ENCODE assay signal across 7 cellular contexts in genomic region chr2:55231546-55232083, GRCh38. TPM values are rescaled to one million over a fixed set of nuclear protein-coding genes. Genes with fewer than 3 reads are reported as not detected.
DNase-seq lines count a peak whose midpoint lies in the region; ATAC-seq, FAIRE-seq and TF ChIP-seq lines count a peak whose summit lies in the region.

No MANE protein-coding gene starts in this region.

- peak overlapping the region; percentile 86 for H3K4me3 ChIP-seq in GM12865 (ENCODE audit: low read depth, low read length)
- H3K4me3 ChIP-seq in K562, result peak overlapping the region; percentile 79
- H3K4me3 ChIP-seq in thoracic aorta, result peak overlapping the region; percentile 99

- no peak for TF ChIP-seq CTCF in GM12865 (IDR thresholded peaks at IDR 0.05; ENCODE audit: insufficient read depth, low read depth, low read length, missing control alignments)
- no peak for TF ChIP-seq CTCF in K562 (IDR thresholded peaks at IDR 0.05 in 2 of 3, conservative IDR thresholded peaks at IDR 0.05 in 1 of 3; ENCODE audit: insufficient read depth in 2 of 3, low read depth in 1 of 3, low read length in 3 of 3)
- TF ChIP-seq CTCF in thoracic aorta (IDR thresholded peaks at IDR 0.05), result no peak

- H3K36me3 ChIP-seq in K562 (ENCODE audit: control insufficient read depth, insufficient read depth, low read length) (peaks cover 39% of the 10 kb centered on the region), thoracic aorta (peaks cover 23% of the 10 kb centered on the region)

- H3K27me3 ChIP-seq in K562 (ENCODE audit: control insufficient read depth in 2 of 2, insufficient read depth in 2 of 2, low read length in 2 of 2), result no peaks in the 10 kb centered on the region
- H3K27me3 ChIP-seq in thoracic aorta (replicated peaks; ENCODE audit: insufficient read depth), result no peaks in the 10 kb centered on the region

- peak overlapping the region; percentile 99 for H3K27ac ChIP-seq in K562 (ENCODE audit: extremely low read depth, low read depth, low read length)
- peak overlapping the region; percentile 93 to 97 for H3K27ac ChIP-seq in thoracic aorta

- ATAC-seq in K562, result peak; percentile 10
- ATAC-seq in left lobe of liver, result peak; percentile 36
- no peak for ATAC-seq in thoracic aorta (ENCODE audit: insufficient number of reproducible peaks, low FRiP score, low read depth)

- intact Hi-C loops in K562 (cut with micrococcal nuclease), result loop anchor here (2.0 to 5.0 kb wide), 3 partner anchors 179 to 385 kb away; partner anchors contain the start of genes CCDC88A, PPP4R3B and RTN4

- POLR2A ChIA-PET in K562 (lab: Yijun Ruan, JAX), result interaction anchor here (0.6 kb wide), 1 partner anchor 35 kb away, joined by 4 read pairs; no protein-coding TSS in a partner anchor

- CTCF ChIA-PET in K562 (lab: Yijun Ruan, JAX; ENCODE audit: low intra/inter-chr PET ratio), result no interaction called here

- no peak for TF ChIP-seq EP300 in K562 (IDR thresholded peaks at IDR 0.05; ENCODE audit: low read length)

- no peaks in the 10 kb centered on the region for H3K9me1 ChIP-seq in K562 (ENCODE audit: control insufficient read depth, insufficient read depth, low read length)

- H3K9me3 ChIP-seq in K562 (replicated peaks; ENCODE audit: control insufficient read depth, insufficient read depth, low read depth, low read length) (no peaks in the 10 kb centered on the region), thoracic aorta (no peaks in the 10 kb centered on the region)

- no peak for TF ChIP-seq RAD21 in K562 (CRISPR knock-in tag; conservative IDR thresholded peaks at IDR 0.05 in 1 of 2, IDR thresholded peaks at IDR 0.05 in 1 of 2)

- H3K4me1 ChIP-seq in K562 (replicated peaks in 1 of 2; ENCODE audit: control insufficient read depth in 2 of 2, insufficient read depth in 2 of 2, low read length in 2 of 2) (peaks cover 21 to 37% of the 10 kb centered on the region in 2 experiments), thoracic aorta (ENCODE audit: control insufficient read depth in 1 of 2, low read depth in 2 of 2) (peaks cover 16 to 27% of the 10 kb centered on the region in 2 donors)

- peak overlapping the region; percentile 96 for H3K4me2 ChIP-seq in K562 (ENCODE audit: insufficient read depth, low read length)

- no peak for TF ChIP-seq POLR2A in K562 (conservative IDR thresholded peaks at IDR 0.05)

- peak overlapping the region; percentile 100 for H2AFZ ChIP-seq in K562 (ENCODE audit: low read depth, low read length)

- 1% methylated on average over 12 of the region's 13 CpGs for WGBS in K562 (ENCODE audit: insufficient coverage, low coverage, missing lambda C conversion rate)

- in situ Hi-C loops in K562 (cut with MboI), result no loop called here

- peak; percentile 27 for DNase-seq in GM12865 (ENCODE audit: low read depth)
- DNase-seq in Kasumi-1 (lab: John Stamatoyannopoulos, UW), result peak; percentile 73 to 75
- DNase-seq in K562 (ENCODE audit: extremely low read depth in 1 of 4, low spot score in 3 of 4), result peak in 3 of 4 experiments; percentile 20 to 46 (median 46)
- DNase-seq in left lobe of liver (ENCODE audit: low spot score), result no peak
- DNase-seq in thoracic aorta (ENCODE audit: low spot score), result no peak
- no peak for DNase-seq in islet precursor cell
- no peak for DNase-seq in retina

- peaks cover 77% of the 10 kb centered on the region for H3K79me2 ChIP-seq in K562 (ENCODE audit: control insufficient read depth, insufficient read depth, low read length)

- no peak for FAIRE-seq in K562 (lab: Jason Lieb, UNC)

- no peaks in the 10 kb centered on the region; the same call in 1 of the 2 replicates for H4K20me1 ChIP-seq in K562 (replicated peaks; ENCODE audit: control insufficient read depth, insufficient read depth, low read length)

- BruUV-seq in K562 (replicated peaks; lab: Mats Ljungman, UMichigan), result TSS peak; percentile 69

- H3K9ac ChIP-seq in K562 (ENCODE audit: insufficient read depth in 1 of 2, low read depth in 2 of 2, low read length in 2 of 2), result peak overlapping the region; percentile 99 to 100; a peak in 3 of 4 replicates

TF ChIP-seq in K562, 482 proteins besides CTCF, POLR2A, EP300 and RAD21 (continues in another document):
- TF ChIP-seq ZBTB1 (CRISPR knock-in tag; IDR thresholded peaks at IDR 0.05; ENCODE audit: borderline replicate concordance, low read depth), result peak; percentile 50; the same call in 1 of the 2 replicates
- TF ChIP-seq E2F3 (CRISPR knock-in tag; IDR thresholded peaks at IDR 0.05), result no peak
- TF ChIP-seq, protein P1, sequence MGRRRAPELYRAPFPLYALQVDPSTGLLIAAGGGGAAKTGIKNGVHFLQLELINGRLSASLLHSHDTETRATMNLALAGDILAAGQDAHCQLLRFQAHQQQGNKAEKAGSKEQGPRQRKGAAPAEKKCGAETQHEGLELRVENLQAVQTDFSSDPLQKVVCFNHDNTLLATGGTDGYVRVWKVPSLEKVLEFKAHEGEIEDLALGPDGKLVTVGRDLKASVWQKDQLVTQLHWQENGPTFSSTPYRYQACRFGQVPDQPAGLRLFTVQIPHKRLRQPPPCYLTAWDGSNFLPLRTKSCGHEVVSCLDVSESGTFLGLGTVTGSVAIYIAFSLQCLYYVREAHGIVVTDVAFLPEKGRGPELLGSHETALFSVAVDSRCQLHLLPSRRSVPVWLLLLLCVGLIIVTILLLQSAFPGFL (CRISPR knock-in tag; IDR thresholded peaks at IDR 0.05), result 0 out of 2 replicates have a peak, but pooled peaks have one; percentile 47

RNA-seq across cellular contexts. Expression of gene CLHC1, which starts 0.5 kb away (rescaled TPM):
- 28.4 and 58.9 TPM in 2 replicates for total RNA-seq in K562 (2011; cell fraction: chromatin; rRNA removed; ENCODE audit: low replicate concordance)
- total RNA-seq in K562 (2011; cell fraction: nucleolus; rRNA removed), result 14.8 and 18.8 TPM in 2 replicates
- total RNA-seq in K562 (2011; cell fraction: nucleoplasm; rRNA removed), result 26.7 and 42.7 TPM in 2 replicates
- total RNA-seq in K562 (2014; rRNA removed), result 6.5 and 8.5 TPM in 2 replicates
- total RNA-seq in K562 (2014; rRNA removed; fragmentation: Illumina TruSeq; extraction: Trizol), result 14.3 and 14.5 TPM in 2 replicates
- total RNA-seq in K562 (2015; rRNA removed; fragmentation: Illumina TruSeq; extraction: Trizol), result 9.0 and 11.0 TPM in 2 replicates
- total RNA-seq in K562 (2021), result 6.1 and 8.6 TPM in 2 replicates
- 11.7 and 13.3 TPM in 2 replicates for polyA plus RNA-seq in K562 (2011; rRNA removed)
- 0.79 and 3.4 TPM in 2 replicates for polyA plus RNA-seq in K562 (2011; cell fraction: cytosol; rRNA removed)
- polyA plus RNA-seq in K562 (2011; cell fraction: nucleus; rRNA removed), result 15.8 and 17.1 TPM in 2 replicates
- 5.0 and 10.8 TPM in 2 replicates for polyA plus RNA-seq in K562 (2012)
- polyA plus RNA-seq in K562 (2014; fragmentation: Illumina TruSeq; extraction: Trizol), result 5.1 and 5.9 TPM in 2 replicates
- polyA plus RNA-seq in K562 (2014; fragmentation: Nextera tagmentation; extraction: Ambion mirVana), result 1 to 10 TPM; 3.7 to 4.6 TPM
- polyA plus RNA-seq in K562 (2014; rRNA removed), result 10.4 and 12.9 TPM in 2 replicates
- 13.6 and 19.5 TPM in 2 replicates for polyA minus RNA-seq in K562 (2011; rRNA and poly(A)+ RNA removed)
- polyA minus RNA-seq in K562 (2011; cell fraction: cytosol; rRNA and poly(A)+ RNA removed), result 3.7 and 5.2 TPM in 2 replicates
- polyA minus RNA-seq in K562 (2011; cell fraction: nucleus; rRNA and poly(A)+ RNA removed), result 16.2 and 28.9 TPM in 2 replicates
- 3.5 TPM for total RNA-seq in left lobe of liver
- 1 to 10 TPM in 1 of 2 donors, under 1 TPM in 1; 0.28 to 8.4 TPM for total RNA-seq in thoracic aorta

RNA-seq across cellular contexts. Expression of gene RPS27A, which starts 0.9 kb away (rescaled TPM):
- total RNA-seq in K562 (2011; cell fraction: chromatin; rRNA removed; ENCODE audit: low replicate concordance), result 331 and 344 TPM in 2 replicates
- 339 and 368 TPM in 2 replicates for total RNA-seq in K562 (2011; cell fraction: nucleolus; rRNA removed)
- 601 and 1,012 TPM in 2 replicates for total RNA-seq in K562 (2011; cell fraction: nucleoplasm; rRNA removed)
- 1,654 and 1,685 TPM in 2 replicates for total RNA-seq in K562 (2014; rRNA removed)
- total RNA-seq in K562 (2014; rRNA removed; fragmentation: Illumina TruSeq; extraction: Trizol), result 3,037 and 3,271 TPM in 2 replicates
- 2,063 and 2,242 TPM in 2 replicates for total RNA-seq in K562 (2015; rRNA removed; fragmentation: Illumina TruSeq; extraction: Trizol)
- total RNA-seq in K562 (2021), result 1,392 and 1,538 TPM in 2 replicates
- 3,088 and 3,282 TPM in 2 replicates for polyA plus RNA-seq in K562 (2011; rRNA removed)
- polyA plus RNA-seq in K562 (2011; cell fraction: cytosol; rRNA removed), result 748 and 1,744 TPM in 2 replicates
- 371 and 883 TPM in 2 replicates for polyA plus RNA-seq in K562 (2011; cell fraction: nucleus; rRNA removed)
- 2,166 and 2,345 TPM in 2 replicates for polyA plus RNA-seq in K562 (2012)
- 1,383 and 1,726 TPM in 2 replicates for polyA plus RNA-seq in K562 (2014; fragmentation: Illumina TruSeq; extraction: Trizol)
- 1,000 to 10,000 TPM; 2,423 to 2,945 TPM for polyA plus RNA-seq in K562 (2014; fragmentation: Nextera tagmentation; extraction: Ambion mirVana)
- 2,195 and 2,258 TPM in 2 replicates for polyA plus RNA-seq in K562 (2014; rRNA removed)
- 1,049 and 1,123 TPM in 2 replicates for polyA minus RNA-seq in K562 (2011; rRNA and poly(A)+ RNA removed)
- 396 and 500 TPM in 2 replicates for polyA minus RNA-seq in K562 (2011; cell fraction: cytosol; rRNA and poly(A)+ RNA removed)
- 165 and 328 TPM in 2 replicates for polyA minus RNA-seq in K562 (2011; cell fraction: nucleus; rRNA and poly(A)+ RNA removed)
- 239 TPM for total RNA-seq in left lobe of liver
- total RNA-seq in thoracic aorta, result 100 to 1,000 TPM; 786 to 831 TPM

RNA-seq across cellular contexts. Expression of gene MTIF2, which starts 37.4 kb away (rescaled TPM):
- total RNA-seq in K562 (2011; cell fraction: chromatin; rRNA removed; ENCODE audit: low replicate concordance), result 77.7 and 94.9 TPM in 2 replicates
- total RNA-seq in K562 (2011; cell fraction: nucleolus; rRNA removed), result 52.8 and 62.7 TPM in 2 replicates
- 67.3 and 69.7 TPM in 2 replicates for total RNA-seq in K562 (2011; cell fraction: nucleoplasm; rRNA removed)
- total RNA-seq in K562 (2014; rRNA removed) (85.1 and 105 TPM in 2 replicates), K562 (2014; rRNA removed; fragmentation: Illumina TruSeq; extraction: Trizol) (141 and 163 TPM in 2 replicates), K562 (2015; rRNA removed; fragmentation: Illumina TruSeq; extraction: Trizol) (133 and 143 TPM in 2 replicates), K562 (2021) (81.1 and 84.5 TPM in 2 replicates), left lobe of liver (21.4 TPM), thoracic aorta (10 to 100 TPM in 1 of 2 donors, 1 to 10 TPM in 1; 8.1 to 24.3 TPM)
- polyA plus RNA-seq in K562 (2011; rRNA removed) (71.9 and 77.3 TPM in 2 replicates), K562 (2014; fragmentation: Illumina TruSeq; extraction: Trizol) (104 and 115 TPM in 2 replicates), K562 (2014; fragmentation: Nextera tagmentation; extraction: Ambion mirVana) (100 to 1,000 TPM in 1 of 2 experiments, 10 to 100 TPM in 1; 58.7 to 106 TPM), K562 (2014; rRNA removed) (83.3 and 88.5 TPM in 2 replicates)
- polyA plus RNA-seq in K562 (2011; cell fraction: cytosol; rRNA removed), result 20.9 and 27.8 TPM in 2 replicates
- polyA plus RNA-seq in K562 (2011; cell fraction: nucleus; rRNA removed), result 34.0 and 45.2 TPM in 2 replicates
- 65.0 and 79.3 TPM in 2 replicates for polyA plus RNA-seq in K562 (2012)
- polyA minus RNA-seq in K562 (2011; rRNA and poly(A)+ RNA removed), result 156 and 157 TPM in 2 replicates
- 39.6 and 51.8 TPM in 2 replicates for polyA minus RNA-seq in K562 (2011; cell fraction: cytosol; rRNA and poly(A)+ RNA removed)
- polyA minus RNA-seq in K562 (2011; cell fraction: nucleus; rRNA and poly(A)+ RNA removed), result 56.7 and 88.5 TPM in 2 replicates

Comparison
In these comparisons a context has a peak if more than half of its experiments do, and no peak if none do; other contexts are left out.
1. DNase-seq: peak in GM12865 (single experiment), Kasumi-1 (2 of 2) and K562 (3 of 4); none in left lobe of liver (single experiment), thoracic aorta (single experiment), islet precursor cell (single experiment) and retina (single experiment).
2. Peak in every context shown above with its lines, with median percentiles within 50 percentile points of each other: H3K4me3 ChIP-seq.